Comparison of ENCODE assay signal across 1 cellular context in the genomic region with DNA sequence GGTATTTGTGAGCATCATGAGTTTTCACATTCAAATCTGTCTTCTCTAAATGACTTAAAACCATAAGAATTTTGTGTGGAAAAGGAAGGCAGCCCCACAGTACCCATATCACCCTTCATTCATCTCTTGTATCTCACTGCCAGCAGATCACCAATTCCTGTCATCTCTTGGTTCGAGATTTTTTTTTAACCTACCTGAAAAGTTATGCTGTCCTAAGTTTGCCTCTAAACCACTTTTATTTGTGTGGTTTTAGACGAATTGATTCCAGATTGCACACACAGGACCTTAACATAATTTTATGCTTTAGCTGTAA.
TF ChIP-seq lines count a peak whose summit lies in the region.

No MANE protein-coding gene starts in this region.

TF ChIP-seq in HepG2, 621 proteins besides CTCF, POLR2A, EP300 and RAD21 (continued from another document):
- TF ChIP-seq SOX5 (CRISPR knock-in tag; IDR thresholded peaks at IDR 0.05; ENCODE audit: borderline replicate concordance) (0 out of 2 replicates have a peak, but pooled peaks have one; percentile 14), HNRNPUL1 (IDR thresholded peaks at IDR 0.05; ENCODE audit: low read depth, low read length) (peak; percentile 52)
